8 cellular contexts compared by ENCODE assay signal in the genomic region with DNA sequence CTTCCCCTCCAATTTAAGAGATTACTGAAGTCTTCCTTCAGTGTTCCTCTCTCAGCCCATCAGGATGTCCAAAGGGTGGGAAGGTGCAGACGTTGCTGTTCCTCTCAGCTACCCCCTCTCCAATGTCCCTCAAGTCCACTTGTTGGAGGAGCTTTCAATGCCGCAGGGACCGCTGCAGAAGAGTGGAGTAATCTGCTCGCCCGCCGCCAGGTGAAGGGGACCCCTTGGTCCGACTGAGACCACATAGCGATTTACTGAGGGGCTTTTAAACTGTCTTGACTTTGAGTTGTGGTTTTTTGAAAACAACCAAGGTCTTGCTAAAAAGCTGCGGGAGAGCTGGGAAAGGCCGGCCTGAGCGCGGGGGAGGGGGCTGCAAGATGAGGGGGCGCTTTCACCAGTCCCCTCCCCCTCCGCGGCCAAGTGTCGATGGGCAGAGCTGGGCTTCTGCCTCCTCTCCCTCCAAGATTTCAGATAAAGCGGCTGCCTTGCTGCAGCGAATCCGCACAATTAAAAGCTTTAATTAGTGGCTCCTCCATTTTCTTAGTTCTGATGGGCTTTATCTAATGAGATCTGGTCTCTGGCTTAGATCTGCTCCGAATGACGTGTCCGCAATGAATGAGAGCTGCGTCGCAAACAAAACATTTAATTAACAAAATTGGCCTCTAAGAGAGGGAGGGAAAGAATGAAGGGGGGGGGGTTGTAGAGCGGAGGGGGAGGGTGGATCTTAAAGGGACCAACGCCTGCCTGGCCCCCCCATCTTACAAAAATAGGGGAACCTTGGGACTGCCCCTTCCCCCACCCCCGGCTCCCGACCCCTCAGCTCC. TPM values are rescaled to one million over a fixed set of nuclear protein-coding genes. Genes with fewer than 3 reads are reported as not detected.
DNase-seq lines count a peak whose midpoint lies in the region; ATAC-seq and TF ChIP-seq lines count a peak whose summit lies in the region.

No MANE protein-coding gene starts in this region.

- H3K14ac ChIP-seq in mesenchymal stem cell (ENCODE audit: low read length in 2 of 2), result no peak overlapping the region

- TF ChIP-seq POLR2A in tibial nerve (IDR thresholded peaks at IDR 0.05), result no peak

- no peak overlapping the region for H2AK5ac ChIP-seq in mesenchymal stem cell (ENCODE audit: low read length, severe bottlenecking)

- H3K27ac ChIP-seq in SJCRH30 (peak overlapping the region; percentile 58), duodenal mucosa (ENCODE audit: low read depth, low read length) (peak overlapping the region; percentile 68), mesenchymal stem cell (ENCODE audit: low read length, poor library complexity, severe bottlenecking) (no peak overlapping the region), tibial nerve (peak overlapping the region; percentile 65 to 89 (median 76))

- peak overlapping the region in 1 of 2 experiments; percentile 79 for H3K4ac ChIP-seq in mesenchymal stem cell (ENCODE audit: low read depth in 1 of 2, low read length in 2 of 2)

- H3K27me3 ChIP-seq in GM06990 (replicated peaks; ENCODE audit: control insufficient read depth, insufficient read depth, low read length) (no peaks in the 10 kb centered on the region), SJCRH30 (no peaks in the 10 kb centered on the region), duodenal mucosa (ENCODE audit: control insufficient read depth in 1 of 2, insufficient read depth in 2 of 2, low read length in 2 of 2) (no peaks in the 10 kb centered on the region), mesenchymal stem cell (ENCODE audit: control insufficient read depth in 1 of 2, insufficient read depth in 1 of 2, low read length in 2 of 2) (no peaks in the 10 kb centered on the region), tibial nerve (no peaks in the 10 kb centered on the region)

- H3K9me3 ChIP-seq in SJCRH30 (replicated peaks) (no peaks in the 10 kb centered on the region), duodenal mucosa (ENCODE audit: control insufficient read depth in 1 of 2, low read length in 2 of 2) (no peaks in the 10 kb centered on the region), mesenchymal stem cell (ENCODE audit: control insufficient read depth, low read length) (no peaks in the 10 kb centered on the region), tibial nerve (no peaks in the 10 kb centered on the region)

- no peak for TF ChIP-seq EP300 in tibial nerve (IDR thresholded peaks at IDR 0.05)

- peak overlapping the region in 1 of 2 experiments; percentile 84 for H3K23ac ChIP-seq in mesenchymal stem cell (ENCODE audit: low read length in 2 of 2)

- H2BK15ac ChIP-seq in mesenchymal stem cell (ENCODE audit: low read depth, poor library complexity, severe bottlenecking), result no peak overlapping the region

- TF ChIP-seq CTCF in GM06990 (IDR thresholded peaks at IDR 0.05; ENCODE audit: insufficient read depth, low read length, poor library complexity, severe bottlenecking), result no peak
- no peak for TF ChIP-seq CTCF in tibial nerve (IDR thresholded peaks at IDR 0.05)

- H3K4me3 ChIP-seq in GM06990 (replicated peaks; ENCODE audit: low read depth, low read length) (peak overlapping the region; percentile 67), SJCRH30 (peak overlapping the region; percentile 60), duodenal mucosa (ENCODE audit: low read depth in 1 of 2, low read length in 2 of 2) (peak overlapping the region; percentile 54 to 64), mesenchymal stem cell (ENCODE audit: insufficient read depth in 1 of 2, low read depth in 1 of 2, low read length in 2 of 2) (peak overlapping the region; percentile 64 to 88), tibial nerve (peak overlapping the region; percentile 38 to 86 (median 53))

- H4K8ac ChIP-seq in mesenchymal stem cell (ENCODE audit: low read length), result peak overlapping the region; percentile 57

- no peak overlapping the region for H2BK5ac ChIP-seq in mesenchymal stem cell (ENCODE audit: low read depth, low read length, poor library complexity, severe bottlenecking)

- peak overlapping the region in 1 of 2 experiments; percentile 4 for H2BK12ac ChIP-seq in mesenchymal stem cell (ENCODE audit: low read length in 2 of 2)

- peak overlapping the region; percentile 77 for H2BK120ac ChIP-seq in mesenchymal stem cell (ENCODE audit: low read depth, low read length)

- no peak overlapping the region for H2AFZ ChIP-seq in mesenchymal stem cell (ENCODE audit: low read depth, low read length)

- H3K79me1 ChIP-seq in mesenchymal stem cell (replicated peaks; ENCODE audit: low read length, poor library complexity, severe bottlenecking), result peaks cover 19% of the 10 kb centered on the region

- DNase-seq in GM06990 (ENCODE audit: extremely low read depth, insufficient read length) (peak; percentile 32), SJCRH30 (peak in 1 of 2 experiments; percentile 17), mesenchymal stem cell (peak; percentile 56), tibial nerve (ENCODE audit: low spot score in 2 of 2) (no peak)

- ATAC-seq in HG02678 (IDR thresholded peaks at IDR 0.05; ENCODE audit: unreplicated experiment) (peak; percentile 1), HG03521 (IDR thresholded peaks at IDR 0.05; ENCODE audit: unreplicated experiment) (no peak), GM18868 (IDR thresholded peaks at IDR 0.05; ENCODE audit: unreplicated experiment) (no peak)

- peaks cover under 1% of the 10 kb centered on the region for H3K36me3 ChIP-seq in GM06990 (ENCODE audit: control insufficient read depth, insufficient read depth, low read length)
- H3K36me3 ChIP-seq in SJCRH30, result peaks cover 49% of the 10 kb centered on the region
- H3K36me3 ChIP-seq in duodenal mucosa (ENCODE audit: control insufficient read depth in 1 of 2, insufficient read depth in 2 of 2, low read length in 2 of 2), result peaks cover 0 to 9% of the 10 kb centered on the region in 2 donors
- peaks cover 5 to 36% of the 10 kb centered on the region in 2 experiments for H3K36me3 ChIP-seq in mesenchymal stem cell (ENCODE audit: control insufficient read depth in 1 of 2, insufficient read depth in 2 of 2, low read depth in 1 of 2, low read length in 2 of 2)
- H3K36me3 ChIP-seq in tibial nerve, result peaks cover 0 to 4% (median 0%) of the 10 kb centered on the region in 3 donors

- 0 out of 2 replicates have a peak, but pooled peaks cover 3% of the 10 kb centered on the region for H3K4me1 ChIP-seq in SJCRH30
- peaks cover 44 to 64% of the 10 kb centered on the region in 2 donors for H3K4me1 ChIP-seq in duodenal mucosa (ENCODE audit: control insufficient read depth in 1 of 2, insufficient read depth in 2 of 2, low read length in 2 of 2)
- peaks cover 11% of the 10 kb centered on the region for H3K4me1 ChIP-seq in mesenchymal stem cell (ENCODE audit: control insufficient read depth, insufficient read depth, low read depth, low read length)
- H3K4me1 ChIP-seq in tibial nerve, result peaks cover 0 to 62% (median 34%) of the 10 kb centered on the region in 4 donors

- 2% methylated on average over 21 of the region's 28 CpGs for WGBS in mesenchymal stem cell
- WGBS in tibial nerve, 2 donors, result 16 to 18% methylated on average over 28 of the region's 28 CpGs

- peak overlapping the region; percentile 33 to 58 for H3K9ac ChIP-seq in duodenal mucosa (ENCODE audit: low read depth in 1 of 2, low read length in 2 of 2)
- peak overlapping the region; percentile 95 for H3K9ac ChIP-seq in mesenchymal stem cell (ENCODE audit: low read length)

- peak overlapping the region; percentile 19 for H4K91ac ChIP-seq in mesenchymal stem cell (ENCODE audit: low read length)

- peak overlapping the region; percentile 88 for H3K4me2 ChIP-seq in mesenchymal stem cell (ENCODE audit: low read length, poor library complexity, severe bottlenecking)

- H3K18ac ChIP-seq in mesenchymal stem cell (ENCODE audit: low read depth in 1 of 2, low read length in 2 of 2), result peak overlapping the region; percentile 82 to 87

RNA-seq across cellular contexts. Expression of a gene that starts 5.9 kb away (rescaled TPM):
- 82.0 and 88.3 TPM in 2 replicates for total RNA-seq in SJCRH30 (2014; rRNA removed; shearing (Covaris generic))
- 40.6 TPM for polyA plus RNA-seq in mesenchymal stem cell (2013, experiment 1 of 2)
- polyA plus RNA-seq in mesenchymal stem cell (2013, experiment 2 of 2), result 40.8 TPM
- 10 to 100 TPM; 34.7 to 43.2 (median 40.7) TPM for total RNA-seq in tibial nerve

Comparison
In these comparisons a context has a peak if more than half of its experiments do, and no peak if none do; other contexts are left out.
1. DNase-seq: peak in GM06990 (single experiment) and mesenchymal stem cell (single experiment); none in tibial nerve (0 of 2).
2. Peak in every context shown above with its lines, with median percentiles within 50 percentile points of each other: H3K4me3 ChIP-seq.